Comparison of ENCODE assay signal across 14 cellular contexts in the genomic region with DNA sequence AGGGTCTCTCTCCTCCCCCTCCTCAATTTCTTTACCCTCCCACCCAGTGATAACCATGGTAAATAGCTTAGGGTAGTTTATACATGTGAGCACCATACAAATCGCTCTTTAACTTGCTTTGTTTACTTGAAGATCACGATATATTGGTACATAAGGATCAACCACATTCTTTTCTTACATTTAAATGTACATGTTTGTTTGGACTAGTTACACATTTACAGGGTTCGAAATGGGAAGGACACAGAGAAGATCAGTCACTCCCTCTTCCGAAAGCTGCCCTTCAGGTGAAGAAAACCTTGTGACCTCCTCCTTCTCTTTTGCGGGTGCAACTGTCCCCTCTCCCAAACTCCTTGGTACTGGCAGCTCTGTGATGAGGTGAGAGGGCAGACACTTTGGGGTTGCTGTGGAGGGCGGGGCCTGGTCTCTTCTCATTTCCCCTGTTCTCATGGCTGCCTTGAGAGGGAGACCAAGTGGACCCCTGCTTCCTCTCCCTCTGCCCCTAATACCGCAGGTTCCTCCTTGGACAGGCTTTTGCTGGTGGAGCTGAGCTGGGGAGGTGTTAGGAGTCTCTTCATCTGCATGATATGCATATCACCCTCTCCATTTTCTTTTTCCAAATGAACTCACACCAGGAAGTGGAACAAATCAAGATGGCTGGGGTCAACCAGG. TPM values are rescaled to one million over a fixed set of nuclear protein-coding genes. Genes with fewer than 3 reads are reported as not detected.
A peak's percentile ranks its signal among the peaks of the same experiment; 100 is the strongest.
DNase-seq lines count a peak whose midpoint lies in the region; ATAC-seq, FAIRE-seq and TF ChIP-seq lines count a peak whose summit lies in the region.
"Had no signal": no experiment of that assay in that cellular context is flagged by ENCODE, and none has a peak within 500 bp of the region (broad histone marks: within the 10 kb centered on the region; RNA-seq: fewer than 3 reads in every experiment).

No MANE protein-coding gene starts in this region.

- no peaks in the 10 kb centered on the region for H3K27me3 ChIP-seq in DND-41 (ENCODE audit: insufficient read depth, low read length, poor library complexity)
- peaks cover 10% of the 10 kb centered on the region for H3K27me3 ChIP-seq in hepatocyte
- H3K27me3 ChIP-seq in tibial nerve = peaks cover 0 to 11% of the 10 kb centered on the region in 2 donors

- H3K36me3 ChIP-seq in DND-41 (ENCODE audit: insufficient read depth, low read length) (no peaks in the 10 kb centered on the region), hepatocyte (replicated peaks; ENCODE audit: insufficient read depth, low read depth) (no peaks in the 10 kb centered on the region), tibial nerve (no peaks in the 10 kb centered on the region)

- H3K4me2 ChIP-seq in A549 = peak overlapping the region; percentile 27
- H3K4me2 ChIP-seq in DND-41 (ENCODE audit: insufficient read depth, low read length) = no peak overlapping the region
- peak overlapping the region; percentile 62 for H3K4me2 ChIP-seq in hepatocyte

- no peaks in the 10 kb centered on the region for H3K9me2 ChIP-seq in hepatocyte (replicated peaks; ENCODE audit: insufficient read depth)

- TF ChIP-seq CTCF in A549 (IDR thresholded peaks at IDR 0.05) (no peak), DND-41 (IDR thresholded peaks at IDR 0.05; ENCODE audit: borderline replicate concordance, extremely low read depth, low read length, poor library complexity, severe bottlenecking) (no peak), hepatocyte (IDR thresholded peaks at IDR 0.05; ENCODE audit: poor library complexity) (no peak), tibial nerve (IDR thresholded peaks at IDR 0.05) (no peak)

- TF ChIP-seq POLR2A in A549 (IDR thresholded peaks at IDR 0.05; ENCODE audit: low read length) (no peak), tibial nerve (IDR thresholded peaks at IDR 0.05) (no peak)

- no peak overlapping the region for H3K9ac ChIP-seq in DND-41 (ENCODE audit: low read depth, low read length)

- no peak for TF ChIP-seq RAD21 in A549 (conservative IDR thresholded peaks at IDR 0.05 in 1 of 2, IDR thresholded peaks at IDR 0.05 in 1 of 2)

- POLR2A ChIA-PET in A549 (lab: Yijun Ruan, JAX) = interaction anchor here (0.7 kb wide), 1 partner anchor 8 kb away, joined by 3 read pairs; no protein-coding TSS in a partner anchor

- no peak overlapping the region for H3K4me3 ChIP-seq in A549
- H3K4me3 ChIP-seq in DND-41 (ENCODE audit: low read depth in 1 of 2, low read length in 2 of 2) = no peak overlapping the region
- no peak overlapping the region for H3K4me3 ChIP-seq in hepatocyte
- H3K4me3 ChIP-seq in tibial nerve = no peak overlapping the region

- no peak overlapping the region for H3K27ac ChIP-seq in A549
- H3K27ac ChIP-seq in DND-41 (ENCODE audit: low read length) = peak overlapping the region; percentile 54
- H3K27ac ChIP-seq in hepatocyte = no peak overlapping the region
- no peak overlapping the region for H3K27ac ChIP-seq in tibial nerve

- FAIRE-seq in A549 (lab: Jason Lieb, UNC) = peak; percentile 36
- FAIRE-seq: RCC 7860 had no signal

- no peak for DNase-seq in A549 (ENCODE audit: low read depth in 1 of 2, low spot score in 1 of 2)
- DNase-seq in DND-41 = no peak
- peak; percentile 4 to 21 for DNase-seq in Kasumi-1 (lab: John Stamatoyannopoulos, UW)
- DNase-seq in hepatocyte (ENCODE audit: low spot score) = no peak
- DNase-seq in germinal center (ENCODE audit: low spot score) = no peak
- no peak for DNase-seq in HT-29 (ENCODE audit: low spot score)
- DNase-seq in tibial nerve (ENCODE audit: low spot score in 2 of 2) = no peak
- DNase-seq: GOT3, NCI-H1436, NCI-H2081, NCI-H510A treated with DMSO at 0.1 percent for 48 hours, SHP77 had no signal

- 41% methylated on average over 7 of the region's 7 CpGs for WGBS in A549 (ENCODE audit: missing lambda C conversion rate)
- WGBS in hepatocyte (ENCODE audit: low lambda C conversion rate, missing lambda C conversion rate) = 56% methylated on average over 7 of the region's 7 CpGs
- WGBS in tibial nerve, 2 donors = 91 to 93% methylated on average over 7 of the region's 7 CpGs

- ATAC-seq in A549 = peak in 1 of 2 experiments; percentile 17; a peak in 2 of 6 replicates
- ATAC-seq in DND-41 (ENCODE audit: insufficient read depth, low read depth) = no peak

- H3K9me3 ChIP-seq in A549 (no peaks in the 10 kb centered on the region), DND-41 (ENCODE audit: insufficient read depth, low read length, severe bottlenecking) (no peaks in the 10 kb centered on the region), hepatocyte (ENCODE audit: low read depth) (no peaks in the 10 kb centered on the region), tibial nerve (no peaks in the 10 kb centered on the region)

- CTCF ChIA-PET in A549 (lab: Yijun Ruan, JAX) = interaction anchor here (1.0 kb wide), 1 partner anchor 125 kb away, joined by 3 read pairs; no protein-coding TSS in a partner anchor

- H3K79me2 ChIP-seq in DND-41 (ENCODE audit: insufficient read depth, low read length) (peaks cover 3% of the 10 kb centered on the region), hepatocyte (no peaks in the 10 kb centered on the region)

- H2AFZ ChIP-seq in DND-41 (ENCODE audit: low read depth, low read length) (peak overlapping the region; percentile 29; the same call in 1 of the 2 replicates), hepatocyte (no peak overlapping the region)

- H4K20me1 ChIP-seq in DND-41 (ENCODE audit: insufficient read depth, low read length) (no peaks in the 10 kb centered on the region), hepatocyte (ENCODE audit: insufficient read depth, poor library complexity, severe bottlenecking) (no peaks in the 10 kb centered on the region)

- no peak for TF ChIP-seq EP300 in A549 (IDR thresholded peaks at IDR 0.05)
- no peak for TF ChIP-seq EP300 in tibial nerve (IDR thresholded peaks at IDR 0.05)

- peaks cover 7% of the 10 kb centered on the region for H3K4me1 ChIP-seq in A549
- peaks cover 18% of the 10 kb centered on the region for H3K4me1 ChIP-seq in DND-41 (ENCODE audit: insufficient read depth, low read length)
- H3K4me1 ChIP-seq in hepatocyte (ENCODE audit: insufficient read depth) = peaks cover 13% of the 10 kb centered on the region
- H3K4me1 ChIP-seq in tibial nerve = peaks cover 0 to 14% (median 0%) of the 10 kb centered on the region in 4 donors

TF ChIP-seq in A549, 52 proteins besides CTCF, POLR2A, EP300 and RAD21 (continues in another document):
- TF ChIP-seq SMC3 (IDR thresholded peaks at IDR 0.05) = no peak
- no peak for TF ChIP-seq NFE2L2 (conservative IDR thresholded peaks at IDR 0.05; ENCODE audit: low read length)
- no peak for TF ChIP-seq NR3C1 (IDR thresholded peaks at IDR 0.05)
- TF ChIP-seq ELK1 (IDR thresholded peaks at IDR 0.05; ENCODE audit: low read depth, low read length) = no peak
- no peak for TF ChIP-seq CBX8 (IDR thresholded peaks at IDR 0.05)
- TF ChIP-seq CHD2 (IDR thresholded peaks at IDR 0.05; ENCODE audit: low read length, partially characterized antibody) = no peak
- no peak for TF ChIP-seq REST (IDR thresholded peaks at IDR 0.05)

RNA-seq across cellular contexts. Expression of gene PIK3R6, which starts 4.7 kb away (rescaled TPM):
- polyA plus RNA-seq in A549 (2011; rRNA removed) (not detected in 2 replicates), A549 (2017; fragmentation: RNase III; extraction: RNeasy Plus Mini Kit Qiagen cat#74134 plus additional on column Dnase treatment) (not detected in 3 replicates), hepatocyte (0.07 TPM in 1 of 2 replicates, not detected in the other)
- not detected in 2 replicates for polyA plus RNA-seq in A549 (2012; cell fraction: cytosol; rRNA removed)
- 0.01 TPM in 1 of 2 replicates, not detected in the other for polyA plus RNA-seq in A549 (2012; cell fraction: nucleus; rRNA removed)
- not detected in 2 replicates for polyA minus RNA-seq in A549 (2011; rRNA and poly(A)+ RNA removed)
- total RNA-seq in hepatocyte (0.10 TPM in 1 of 2 replicates, not detected in the other), tibial nerve (1 to 10 TPM in 2 of 4 donors, under 1 TPM in 2; 0.59 to 4.8 (median 1.7) TPM)
- not detected in 2 replicates for total RNA-seq in HT-29 (2014; rRNA removed; shearing (Covaris generic))
- polyA plus RNA-seq: BJ had no signal

Comparison
In these comparisons a context has a peak if more than half of its experiments do, and no peak if none do; other contexts are left out.
1. DNase-seq: peak in Kasumi-1 (2 of 2); none in A549 (0 of 2), DND-41 (single experiment), hepatocyte (single experiment), germinal center (single experiment), HT-29 (single experiment) and tibial nerve (0 of 2).